ENCODE assay signal across 15 cellular contexts in the genomic region with DNA sequence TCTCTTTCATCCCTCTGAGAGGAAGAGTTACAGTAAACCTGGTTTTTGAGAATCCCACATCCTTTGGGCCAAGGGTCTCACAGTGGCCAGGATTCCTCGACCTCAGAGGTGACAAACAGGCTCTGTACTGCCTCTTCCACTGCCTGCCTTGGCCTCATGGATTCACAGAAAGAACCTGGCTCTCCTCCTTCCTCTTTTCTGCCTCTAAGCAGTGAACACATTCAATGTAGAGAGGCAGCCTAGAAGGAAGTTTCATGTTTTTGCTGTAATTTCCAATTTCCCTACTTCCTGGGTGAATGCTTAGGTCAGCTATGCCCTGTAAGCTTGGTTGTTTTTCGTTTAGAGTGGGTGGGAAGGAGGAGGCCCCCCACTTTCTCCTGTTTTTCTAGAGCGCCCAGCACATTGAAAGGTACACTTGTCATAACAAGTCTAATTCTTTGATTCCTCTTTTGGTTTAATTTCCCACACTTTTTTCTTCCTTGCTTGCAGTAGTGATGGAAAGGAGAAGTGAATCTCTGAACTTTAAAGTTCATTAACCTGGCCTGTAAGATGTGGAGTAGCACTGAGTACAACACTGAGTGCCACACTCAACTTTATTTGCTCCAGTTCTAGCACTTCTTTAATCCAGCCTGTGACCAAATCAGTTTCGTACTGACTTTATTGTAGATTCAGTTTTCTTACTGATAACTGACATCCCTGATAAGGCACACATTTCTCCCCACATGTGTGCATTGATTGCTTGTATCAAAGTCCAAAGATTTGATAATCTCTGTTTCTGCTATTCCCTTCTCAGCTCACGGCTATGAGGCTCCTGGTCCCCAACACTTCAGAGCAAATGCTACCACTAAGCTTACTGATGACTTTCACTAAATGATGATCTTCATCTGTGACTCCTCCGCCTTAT.
A peak's percentile ranks its signal among the peaks of the same experiment; 100 is the strongest.
DNase-seq lines count a peak whose midpoint lies in the region; ATAC-seq and TF ChIP-seq lines count a peak whose summit lies in the region.
"Had no signal": no experiment of that assay in that cellular context is flagged by ENCODE, and none has a peak within 500 bp of the region (broad histone marks: within the 10 kb centered on the region; RNA-seq: fewer than 3 reads in every experiment).

No MANE protein-coding gene starts in this region.

- peaks cover 14% of the 10 kb centered on the region for H3K9me2 ChIP-seq in GM23338 (ENCODE audit: insufficient read depth)
- no peaks in the 10 kb centered on the region for H3K9me2 ChIP-seq in PC-9 (ENCODE audit: insufficient read depth)

- no peaks in the 10 kb centered on the region for H3K9me3 ChIP-seq in PC-9 (ENCODE audit: insufficient read depth, low read depth)
- H3K9me3 ChIP-seq in prostate gland, result no peaks in the 10 kb centered on the region
- H3K9me3 ChIP-seq: esophagus squamous epithelium, ovary had no signal

- H3K79me2 ChIP-seq in GM23338 (replicated peaks; ENCODE audit: insufficient read depth) (no peaks in the 10 kb centered on the region), PC-9 (ENCODE audit: low read depth) (no peaks in the 10 kb centered on the region)

- no peaks in the 10 kb centered on the region for H3K9me3 Mint-ChIP-seq in GM23338
- H3K9me3 Mint-ChIP-seq: activated T-cell treated with anti-CD3 and anti-CD28 coated beads, Interleukin-2, amount 50 U/mL, for 24 hours had no signal

- CTCF ChIA-PET in PC-9 (lab: Charles Lee), result no interaction called here

- no TSS peak for BruUV-seq in PC-9 (replicated peaks; lab: Mats Ljungman, UMichigan)

- H2AFZ ChIP-seq in GM23338 (peak overlapping the region; percentile 56), PC-9 (peak overlapping the region; percentile 10; the same call in 1 of the 2 replicates)

- H3K4me1 Mint-ChIP-seq in GM23338, result peaks cover 22% of the 10 kb centered on the region

- peaks cover 4% of the 10 kb centered on the region for H3K27me3 Mint-ChIP-seq in GM23338 (ENCODE audit: insufficient read depth, low read depth, poor library complexity)

- H3K4me2 ChIP-seq in GM23338 (no peak overlapping the region), PC-9 (no peak overlapping the region)

- ATAC-seq in GM23338 (no peak), left colon (peak; percentile 40), GM18868 (IDR thresholded peaks at IDR 0.05; ENCODE audit: unreplicated experiment) (no peak)

- H3K36me3 ChIP-seq in GM23338 (ENCODE audit: insufficient read depth) (no peaks in the 10 kb centered on the region), PC-9 (ENCODE audit: low read depth) (no peaks in the 10 kb centered on the region), prostate gland (no peaks in the 10 kb centered on the region)
- H3K36me3 ChIP-seq: esophagus squamous epithelium, ovary had no signal

- no peak for TF ChIP-seq POLR2A in prostate gland (IDR thresholded peaks at IDR 0.05)

- no peak overlapping the region for H3K4me3 Mint-ChIP-seq in GM23338
- H3K4me3 Mint-ChIP-seq: activated T-cell treated with anti-CD3 and anti-CD28 coated beads, Interleukin-2, amount 50 U/mL, for 24 hours; memory B cell had no signal

- H3K27ac Mint-ChIP-seq in GM23338, result no peak overlapping the region
- H3K27ac Mint-ChIP-seq: activated T-cell treated with anti-CD3 and anti-CD28 coated beads, Interleukin-2, amount 50 U/mL, for 24 hours; memory B cell had no signal

- H3K27ac ChIP-seq in GM23338 (ENCODE audit: low read depth) (no peak overlapping the region), PC-9 (no peak overlapping the region), prostate gland (no peak overlapping the region)
- H3K27ac ChIP-seq: ovary had no signal

- no peak for TF ChIP-seq CTCF in GM23338 (conservative IDR thresholded peaks at IDR 0.05; ENCODE audit: low read depth in 2 of 2)
- TF ChIP-seq CTCF in PC-9 (conservative IDR thresholded peaks at IDR 0.05), result no peak
- TF ChIP-seq CTCF in prostate gland (IDR thresholded peaks at IDR 0.05), result no peak

- H3K36me3 Mint-ChIP-seq in GM23338 (ENCODE audit: low read depth), result no peaks in the 10 kb centered on the region

- intact Hi-C loops in PC-9 (cut with micrococcal nuclease; ENCODE audit: unreplicated experiment) (no loop called here), left colon (cut with DNase I, micrococcal nuclease) (no loop called here), prostate gland (cut with DNase I) (no loop called here)

- peak; percentile 37 for DNase-seq in Ammon's horn (ENCODE audit: low spot score)
- no peak for DNase-seq in GM23338 (ENCODE audit: low spot score)
- no peak for DNase-seq in PC-9
- DNase-seq in left colon, result no peak
- no peak for DNase-seq in prostate gland (ENCODE audit: low spot score)
- DNase-seq in NOMO-1 (lab: John Stamatoyannopoulos, UW; ENCODE audit: unreplicated experiment in 2 of 2), result no peak
- DNase-seq in epidermal melanocyte (ENCODE audit: insufficient read length, low spot score), result no peak
- DNase-seq: activated CD4-positive, alpha-beta T cell treated with anti-CD3 and anti-CD28 coated beads for 48 hours; activated T-cell treated with anti-CD3 and anti-CD28 coated beads, Interleukin-2, amount 50 U/mL, for 24 hours; esophagus squamous epithelium; KG1; NCI-H2029; ovary had no signal

- H3K4me1 ChIP-seq in GM23338 (ENCODE audit: insufficient read depth) (no peaks in the 10 kb centered on the region), PC-9 (replicated peaks; ENCODE audit: insufficient read depth) (peaks cover 37% of the 10 kb centered on the region), prostate gland (replicated peaks) (no peaks in the 10 kb centered on the region)

- no peaks in the 10 kb centered on the region for H4K20me1 ChIP-seq in GM23338 (replicated peaks; ENCODE audit: insufficient read depth)
- no peaks in the 10 kb centered on the region for H4K20me1 ChIP-seq in PC-9 (ENCODE audit: insufficient read depth)

- POLR2A ChIA-PET in PC-9 (lab: Charles Lee; ENCODE audit: unreplicated experiment), result interaction anchor here (0.6 kb wide), 1 partner anchor 31 kb away, joined by 3 read pairs; no protein-coding TSS in a partner anchor

- H3K27me3 ChIP-seq in GM23338 (ENCODE audit: insufficient read depth), result no peaks in the 10 kb centered on the region
- H3K27me3 ChIP-seq in PC-9 (ENCODE audit: insufficient read depth, low read depth), result no peaks in the 10 kb centered on the region
- H3K27me3 ChIP-seq in prostate gland (replicated peaks; ENCODE audit: insufficient read depth), result no peaks in the 10 kb centered on the region
- H3K27me3 ChIP-seq: esophagus squamous epithelium, ovary had no signal

- 77% methylated on average over 6 of the region's 6 CpGs for WGBS in prostate gland

- no peaks in the 10 kb centered on the region for H3F3A ChIP-seq in GM23338 (replicated peaks; ENCODE audit: low read depth)
- H3F3A ChIP-seq in PC-9 (ENCODE audit: insufficient read depth, low read depth), result peaks cover 27% of the 10 kb centered on the region

- H3K4me3 ChIP-seq in GM23338, result no peak overlapping the region
- H3K4me3 ChIP-seq in PC-9, result no peak overlapping the region
- H3K4me3 ChIP-seq in prostate gland, result no peak overlapping the region
- H3K4me3 ChIP-seq: esophagus squamous epithelium, ovary had no signal

TF ChIP-seq in GM23338, 12 proteins besides CTCF, POLR2A, EP300 and RAD21:
- TF ChIP-seq ZNF114 (CRISPR knock-in tag; IDR thresholded peaks at IDR 0.05) (no peak), EZH2 (IDR thresholded peaks at IDR 0.05; ENCODE audit: low read depth, unreplicated experiment) (no peak), EZH2phosphoT487 (IDR thresholded peaks at IDR 0.05; ENCODE audit: unreplicated experiment) (no peak), STAT1 (IDR thresholded peaks at IDR 0.05; ENCODE audit: unreplicated experiment) (no peak), ZNF331 (CRISPR knock-in tag; IDR thresholded peaks at IDR 0.05; ENCODE audit: low read depth) (no peak)
TF ChIP-seq in GM23338: peak in this region for 0.
